ENCODE assay signal across 15 cellular contexts in the genomic region with DNA sequence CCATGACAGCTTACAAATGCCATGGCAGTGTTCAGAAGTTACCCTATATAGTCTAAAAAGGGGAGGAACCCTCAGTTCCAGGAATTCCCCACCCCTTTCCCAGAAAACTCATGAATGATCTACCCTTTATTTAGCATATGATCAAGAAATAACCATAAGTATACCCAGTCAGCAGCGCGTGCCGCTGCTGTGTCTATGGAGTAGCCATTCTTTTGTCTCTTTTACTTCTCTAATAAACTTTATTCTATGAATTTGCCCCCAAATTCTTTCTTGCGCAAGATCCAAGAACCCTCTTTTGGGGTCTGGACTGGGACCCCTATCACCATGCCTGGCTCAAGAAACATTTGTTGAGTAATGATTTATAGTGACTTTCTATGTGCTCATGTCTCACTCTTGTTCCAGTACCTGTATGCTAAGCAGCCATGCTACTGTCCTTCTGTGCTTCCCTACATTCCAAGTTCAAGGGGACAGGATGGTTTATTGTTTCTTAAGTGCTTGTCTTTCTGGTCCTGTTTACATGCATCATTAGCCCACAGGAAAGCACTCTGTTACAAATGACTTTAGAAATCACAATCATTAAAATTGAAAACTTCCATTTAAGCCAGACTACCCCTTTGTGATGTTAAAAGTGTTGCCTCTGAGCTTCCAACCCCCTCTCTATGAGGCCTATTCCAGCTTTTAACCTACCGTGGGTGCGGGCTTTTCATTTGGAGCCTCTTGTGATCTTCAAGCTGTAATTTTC.
"Had no signal": no experiment of that assay in that cellular context is flagged by ENCODE, and none has a peak within 500 bp of the region (broad histone marks: within the 10 kb centered on the region; RNA-seq: fewer than 3 reads in every experiment).

No MANE protein-coding gene starts in this region.

- H3K4me1 Mint-ChIP-seq: neural crest cell had no signal

- H3K36me3 ChIP-seq: brain microvascular endothelial cell had no signal

- H3K4me1 ChIP-seq: testis had no signal

- H3K27me3 Mint-ChIP-seq: stimulated activated naive CD8-positive, alpha-beta T cell treated with anti-CD3 and anti-CD28 coated beads, Interleukin-15, Interleukin-2, amounts not matched to agents 100 ng/mL and 50 ng/mL, for 24 hours had no signal

- H3K4me3 ChIP-seq: testis had no signal

- DNase-seq: activated CD4-positive, alpha-beta T cell treated with anti-CD3 and anti-CD28 coated beads, Interleukin-2, amount 50 U/mL, for 4 hours; activated effector memory CD4-positive, alpha-beta T cell treated with Interleukin-2 at 50 U/mL for 16 hours; activated T-cell treated with anti-CD3 and anti-CD28 coated beads, Interleukin-2, amount 50 U/mL, for 1 hour; amygdala; brain microvascular endothelial cell; glutamatergic neuron; left ventricle myocardium superior; stimulated activated CD4-positive, alpha-beta T cell treated with anti-CD3 and anti-CD28 coated beads, Interleukin-15, amount 100 ng/mL, for 24 hours; stimulated activated CD4-positive, alpha-beta T cell treated with anti-CD3 and anti-CD28 coated beads, Interleukin-4, amount 100 ng/mL, for 24 hours; testis had no signal

- ATAC-seq: activated CD4-positive, CD25-positive, alpha-beta regulatory T cell treated with anti-CD3 and anti-CD28 coated beads, Interleukin-2, amount 50 U/mL, for 24 hours; activated naive CD4-positive, alpha-beta T cell treated with anti-CD3 and anti-CD28 coated beads, Interleukin-2, amount 50 U/mL, for 72 hours; esophagus mucosa had no signal

- H3K4me3 Mint-ChIP-seq: neural crest cell; stimulated activated naive CD8-positive, alpha-beta T cell treated with anti-CD3 and anti-CD28 coated beads, Interleukin-15, Interleukin-2, amounts not matched to agents 100 ng/mL and 50 ng/mL, for 24 hours had no signal

- H3K27me3 ChIP-seq: brain microvascular endothelial cell, testis had no signal

- H3K27ac ChIP-seq: brain microvascular endothelial cell, testis had no signal

- H3K27ac Mint-ChIP-seq: stimulated activated naive CD8-positive, alpha-beta T cell treated with anti-CD3 and anti-CD28 coated beads, Interleukin-15, Interleukin-2, amounts not matched to agents 100 ng/mL and 50 ng/mL, for 24 hours had no signal

- H3K9me3 ChIP-seq: testis had no signal
